Comparison of ENCODE assay signal across 15 cellular contexts in genomic region chr10:6168059-6168458, GRCh38. TPM values are rescaled to one million over a fixed set of nuclear protein-coding genes. Genes with fewer than 3 reads are reported as not detected.
DNase-seq lines count a peak whose midpoint lies in the region; ATAC-seq and TF ChIP-seq lines count a peak whose summit lies in the region.
"Had no signal": no experiment of that assay in that cellular context is flagged by ENCODE, and none has a peak within 500 bp of the region (broad histone marks: within the 10 kb centered on the region; RNA-seq: fewer than 3 reads in every experiment).

No MANE protein-coding gene starts in this region.

- TF ChIP-seq CTCF in mesothelial cell of epicardium (IDR thresholded peaks at IDR 0.05; ENCODE audit: unreplicated experiment) = no peak

- H3K9me3 Mint-ChIP-seq in activated naive CD4-positive, alpha-beta T cell treated with anti-CD3 and anti-CD28 coated beads, Interleukin-2, amount 50 U/mL, for 72 hours = no peaks in the 10 kb centered on the region
- H3K9me3 Mint-ChIP-seq in T-cell (no peaks in the 10 kb centered on the region), mesothelial cell of epicardium (no peaks in the 10 kb centered on the region)
- no peaks in the 10 kb centered on the region for H3K9me3 Mint-ChIP-seq in stimulated activated effector memory CD8-positive, alpha-beta T cell treated with anti-CD3 and anti-CD28 coated beads, Interleukin-12 subunit alpha, Interleukin-12 subunit beta, amount 100 ng/mL, for 72 hours
- H3K9me3 Mint-ChIP-seq: dendritic cell treated with granulocyte-macrophage colony-stimulating factor and Interleukin-4, amounts not matched to agents 40 ng/mL and 50 ng/mL, for 4 days; H9 had no signal

- peaks cover 6 to 38% of the 10 kb centered on the region in 2 donors for H3K36me3 Mint-ChIP-seq in activated naive CD4-positive, alpha-beta T cell treated with anti-CD3 and anti-CD28 coated beads, Interleukin-2, amount 50 U/mL, for 72 hours
- H3K36me3 Mint-ChIP-seq in T-cell (no peaks in the 10 kb centered on the region), mesothelial cell of epicardium (peaks cover 11% of the 10 kb centered on the region)
- H3K36me3 Mint-ChIP-seq in stimulated activated effector memory CD8-positive, alpha-beta T cell treated with anti-CD3 and anti-CD28 coated beads, Interleukin-12 subunit alpha, Interleukin-12 subunit beta, amount 100 ng/mL, for 72 hours = peaks cover 70% of the 10 kb centered on the region

- H3K27ac Mint-ChIP-seq in activated naive CD4-positive, alpha-beta T cell treated with anti-CD3 and anti-CD28 coated beads, Interleukin-2, amount 50 U/mL, for 72 hours = peak overlapping the region; percentile 34 to 54
- H3K27ac Mint-ChIP-seq in T-cell = peak overlapping the region; percentile 58 to 97
- peak overlapping the region; percentile 47 for H3K27ac Mint-ChIP-seq in mesothelial cell of epicardium
- H3K27ac Mint-ChIP-seq in stimulated activated effector memory CD8-positive, alpha-beta T cell treated with anti-CD3 and anti-CD28 coated beads, Interleukin-12 subunit alpha, Interleukin-12 subunit beta, amount 100 ng/mL, for 72 hours = peak overlapping the region; percentile 61
- H3K27ac Mint-ChIP-seq: dendritic cell treated with granulocyte-macrophage colony-stimulating factor and Interleukin-4, amounts not matched to agents 40 ng/mL and 50 ng/mL, for 4 days had no signal

- no peak for DNase-seq in activated naive CD4-positive, alpha-beta T cell treated with anti-CD3 and anti-CD28 coated beads, Interleukin-2, amount 50 U/mL, for 72 hours (ENCODE audit: low spot score in 2 of 2)
- no peak for DNase-seq in activated naive CD4-positive, alpha-beta T cell (lab: John Stamatoyannopoulos, UW)
- no peak for DNase-seq in T-cell
- DNase-seq in mesothelial cell of epicardium (ENCODE audit: low spot score in 2 of 2, unreplicated experiment in 2 of 2) = no peak
- DNase-seq in stimulated activated effector memory CD8-positive, alpha-beta T cell treated with anti-CD3 and anti-CD28 coated beads, Interleukin-12 subunit alpha, Interleukin-12 subunit beta, amount 100 ng/mL, for 72 hours (ENCODE audit: low spot score in 2 of 2) = no peak
- no peak for DNase-seq in glomerular visceral epithelial cell (ENCODE audit: extremely low spot score)
- DNase-seq in dermis blood vessel endothelial cell = no peak
- DNase-seq: H9; KG1; NCI-H2029; NCI-H510A; pancreas; stimulated activated CD4-positive, alpha-beta T cell treated with anti-CD3 and anti-CD28 coated beads, Interleukin-4, amount 100 ng/mL, for 1 hour had no signal

- ATAC-seq in activated naive CD4-positive, alpha-beta T cell treated with anti-CD3 and anti-CD28 coated beads, Interleukin-2, amount 50 U/mL, for 72 hours = no peak
- no peak for ATAC-seq in T-cell (replicated peaks in 1 of 4)
- no peak for ATAC-seq in stimulated activated effector memory CD8-positive, alpha-beta T cell treated with anti-CD3 and anti-CD28 coated beads, Interleukin-12 subunit alpha, Interleukin-12 subunit beta, amount 100 ng/mL, for 72 hours
- no peak for ATAC-seq in HG02642 (IDR thresholded peaks at IDR 0.05; ENCODE audit: poor library complexity, unreplicated experiment)
- ATAC-seq: pancreas had no signal

- no peak overlapping the region for H3K4me3 Mint-ChIP-seq in T-cell
- no peak overlapping the region for H3K4me3 Mint-ChIP-seq in mesothelial cell of epicardium
- no peak overlapping the region for H3K4me3 Mint-ChIP-seq in stimulated activated effector memory CD8-positive, alpha-beta T cell treated with anti-CD3 and anti-CD28 coated beads, Interleukin-12 subunit alpha, Interleukin-12 subunit beta, amount 100 ng/mL, for 72 hours
- H3K4me3 Mint-ChIP-seq: dendritic cell treated with granulocyte-macrophage colony-stimulating factor and Interleukin-4, amounts not matched to agents 40 ng/mL and 50 ng/mL, for 4 days; H9 had no signal

- H3K27me3 Mint-ChIP-seq in T-cell = no peaks in the 10 kb centered on the region
- no peaks in the 10 kb centered on the region for H3K27me3 Mint-ChIP-seq in mesothelial cell of epicardium (ENCODE audit: low read depth)
- H3K27me3 Mint-ChIP-seq: dendritic cell treated with granulocyte-macrophage colony-stimulating factor and Interleukin-4, amounts not matched to agents 40 ng/mL and 50 ng/mL, for 4 days had no signal

- CTCF ChIA-PET in T-cell (lab: Charles Lee) = no interaction called here

- POLR2A ChIA-PET in T-cell (lab: Charles Lee) = interaction anchor here in 1 of 2 donors (0.6 kb wide), 1 partner anchor 117 kb away, joined by 3 read pairs; no protein-coding TSS in a partner anchor

- H3K4me1 Mint-ChIP-seq in T-cell = peaks cover 82 to 87% (median 85%) of the 10 kb centered on the region in 3 donors
- H3K4me1 Mint-ChIP-seq in mesothelial cell of epicardium = peaks cover 48% of the 10 kb centered on the region
- H3K4me1 Mint-ChIP-seq in stimulated activated effector memory CD8-positive, alpha-beta T cell treated with anti-CD3 and anti-CD28 coated beads, Interleukin-12 subunit alpha, Interleukin-12 subunit beta, amount 100 ng/mL, for 72 hours = peaks cover 82% of the 10 kb centered on the region

RNA-seq across cellular contexts. Expression of gene PFKFB3, which starts 34.7 kb away (rescaled TPM):
- total RNA-seq in activated naive CD4-positive, alpha-beta T cell treated with anti-CD3 and anti-CD28 coated beads, Interleukin-2, amount 50 U/mL, for 72 hours = 100 to 1,000 TPM in 1 of 2 donors, 10 to 100 TPM in 1; 77.0 to 181 TPM
- total RNA-seq in T-cell = 10 to 100 TPM; 48.7 to 99.2 (median 93.9) TPM
- total RNA-seq in mesothelial cell of epicardium = 51.0 to 55.0 TPM (median 51.5 TPM) in 3 replicates
- 30.1 and 35.3 TPM in 2 replicates for total RNA-seq in dermis blood vessel endothelial cell
